Comparison of ENCODE assay signal across 10 cellular contexts in the genomic region with DNA sequence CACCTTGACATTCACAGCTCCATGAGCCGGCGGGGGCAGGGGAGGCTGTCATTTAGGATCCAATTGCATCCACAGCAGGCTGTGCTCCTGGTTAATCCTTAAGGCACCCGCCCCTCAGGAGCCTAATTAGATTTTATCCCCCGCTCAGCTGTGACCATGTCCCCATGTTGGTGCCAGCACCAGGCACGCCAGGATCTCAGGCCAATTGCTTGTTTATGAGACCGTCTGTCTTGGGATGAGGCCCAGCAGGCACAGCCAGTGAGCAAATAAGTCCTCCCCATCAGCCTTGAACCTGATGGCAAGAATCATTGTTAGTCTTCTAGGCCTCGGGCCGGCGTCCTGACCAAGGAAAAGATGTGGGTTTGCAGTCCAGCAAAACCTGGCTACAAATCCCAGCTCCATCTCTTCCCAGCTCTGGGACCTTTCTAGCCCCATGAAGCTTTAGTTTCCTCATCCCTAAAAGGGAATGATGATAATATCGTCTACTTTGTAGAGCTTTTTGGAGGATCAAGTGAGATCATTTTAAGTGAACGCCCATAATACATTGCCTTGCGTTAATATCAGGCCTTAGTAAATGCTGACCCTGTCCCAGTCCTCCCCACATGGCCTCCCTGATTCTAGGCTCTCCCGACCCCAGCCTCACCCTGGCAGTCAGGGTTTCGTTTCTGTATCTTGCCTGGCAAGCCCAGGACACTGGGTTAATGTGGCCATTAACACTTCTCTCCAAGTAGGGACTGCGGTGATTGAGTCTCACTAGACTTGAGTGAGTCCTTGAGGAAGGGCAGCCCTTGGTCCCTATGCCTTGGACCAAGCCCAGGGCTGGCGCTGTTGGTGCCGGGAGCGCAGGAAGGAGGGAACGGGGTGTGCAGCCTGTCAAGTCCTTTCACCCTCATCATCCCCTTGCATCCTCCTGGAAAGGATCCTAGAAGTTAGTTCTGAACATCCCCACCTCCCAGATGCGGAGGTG. TPM values are rescaled to one million over a fixed set of nuclear protein-coding genes. Genes with fewer than 3 reads are reported as not detected.
DNase-seq lines count a peak whose midpoint lies in the region; ATAC-seq and TF ChIP-seq lines count a peak whose summit lies in the region.
"Had no signal": no experiment of that assay in that cellular context is flagged by ENCODE, and none has a peak within 500 bp of the region (broad histone marks: within the 10 kb centered on the region; RNA-seq: fewer than 3 reads in every experiment).

No MANE protein-coding gene starts in this region.

- ATAC-seq in HCT116 (peak; percentile 42; the same call in 1 of the 2 replicates), left ventricle myocardium superior (peak; percentile 72), GM21723 (IDR thresholded peaks at IDR 0.05; ENCODE audit: unreplicated experiment) (no peak), GM19467 (IDR thresholded peaks at IDR 0.05; ENCODE audit: unreplicated experiment) (no peak), HG03045 (IDR thresholded peaks at IDR 0.05; ENCODE audit: unreplicated experiment) (no peak)

- H3K4me3 ChIP-seq in HCT116 (replicated peaks in 1 of 2; ENCODE audit: low read depth in 1 of 2, low read length in 2 of 2) = no peak overlapping the region
- H3K4me3 ChIP-seq: BLaER1 had no signal

- no peak for TF ChIP-seq RAD21 in HCT116 (IDR thresholded peaks at IDR 0.05; ENCODE audit: low read depth)

- CTCF ChIA-PET in HCT116 (lab: Charles Lee) = interaction anchor here (0.9 to 2.2 kb wide), 4 partner anchors 17 to 276 kb away, joined by 3 to 10 read pairs (median 5); no protein-coding TSS in a partner anchor

- H3K4me3 Mint-ChIP-seq in activated T-helper 1 cell treated with anti-CD3 and anti-CD28 coated beads, Interleukin-12 subunit alpha, Interleukin-12 subunit beta, Interleukin-2, Interleukin-4 antibody, amounts not matched to agents 30 ng/mL and 10 ng/mL and 1 ng/mL, durations not matched to agents 14 hours and 24 hours and 36 hours = no peak overlapping the region
- H3K4me3 Mint-ChIP-seq: activated T-helper 17 cell treated with anti-CD3 and anti-CD28 coated beads, Interleukin-2, amount 50 U/mL, for 72 hours had no signal

- DNase-seq in HCT116 (ENCODE audit: low read depth, low spot score) (no peak), left ventricle myocardium superior (no peak), putamen (ENCODE audit: low spot score) (peak; percentile 44), SKM-1 treated with dmso at 0.1 percent for 144 hours (lab: John Stamatoyannopoulos, UW; ENCODE audit: unreplicated experiment) (no peak)
- no peak for DNase-seq in activated T-helper 1 cell treated with anti-CD3 and anti-CD28 coated beads, Interleukin-12 subunit alpha, Interleukin-12 subunit beta, Interleukin-2, Interleukin-4 antibody, amounts not matched to agents 30 ng/mL and 10 ng/mL and 1 ng/mL, durations not matched to agents 14 hours and 24 hours and 36 hours (ENCODE audit: low spot score)

- H3K9me3 Mint-ChIP-seq in activated T-helper 1 cell treated with anti-CD3 and anti-CD28 coated beads, Interleukin-12 subunit alpha, Interleukin-12 subunit beta, Interleukin-2, Interleukin-4 antibody, amounts not matched to agents 30 ng/mL and 10 ng/mL and 1 ng/mL, durations not matched to agents 14 hours and 24 hours and 36 hours = no peaks in the 10 kb centered on the region
- H3K9me3 Mint-ChIP-seq: activated T-helper 17 cell treated with anti-CD3 and anti-CD28 coated beads, Interleukin-2, amount 50 U/mL, for 72 hours had no signal

- no peak overlapping the region for H3K4me2 ChIP-seq in HCT116 (ENCODE audit: low read length)
- H3K4me2 ChIP-seq: BLaER1 had no signal

- peaks cover 2% of the 10 kb centered on the region for H3K36me3 Mint-ChIP-seq in activated T-helper 1 cell treated with anti-CD3 and anti-CD28 coated beads, Interleukin-12 subunit alpha, Interleukin-12 subunit beta, Interleukin-2, Interleukin-4 antibody, amounts not matched to agents 30 ng/mL and 10 ng/mL and 1 ng/mL, durations not matched to agents 14 hours and 24 hours and 36 hours (ENCODE audit: low read depth)

- BruUV-seq in HCT116 (replicated peaks; lab: Mats Ljungman, UMichigan) = no TSS peak

- no peaks in the 10 kb centered on the region for H3K27me3 ChIP-seq in HCT116 (ENCODE audit: insufficient read depth, low read length)
- H3K27me3 ChIP-seq: BLaER1 had no signal

- H3K9me3 ChIP-seq in HCT116 (ENCODE audit: control insufficient read depth in 1 of 2, insufficient read depth in 1 of 2, low read depth in 1 of 2, low read length in 2 of 2) = no peaks in the 10 kb centered on the region

- H3K9me2 ChIP-seq in HCT116 (ENCODE audit: insufficient read depth) = no peaks in the 10 kb centered on the region

- H3K4me1 Mint-ChIP-seq in activated T-helper 1 cell treated with anti-CD3 and anti-CD28 coated beads, Interleukin-12 subunit alpha, Interleukin-12 subunit beta, Interleukin-2, Interleukin-4 antibody, amounts not matched to agents 30 ng/mL and 10 ng/mL and 1 ng/mL, durations not matched to agents 14 hours and 24 hours and 36 hours (ENCODE audit: low read depth) = no peaks in the 10 kb centered on the region

- no peaks in the 10 kb centered on the region for H3K79me2 ChIP-seq in HCT116 (ENCODE audit: insufficient read depth, low read length)

- H3K36me3 ChIP-seq in HCT116 (ENCODE audit: control insufficient read depth in 1 of 2, insufficient read depth in 2 of 2, low read length in 2 of 2) = no peaks in the 10 kb centered on the region
- H3K36me3 ChIP-seq: BLaER1 had no signal

- no peak for TF ChIP-seq CTCF in HCT116 (IDR thresholded peaks at IDR 0.05 in 2 of 3, conservative IDR thresholded peaks at IDR 0.05 in 1 of 3; ENCODE audit: borderline replicate concordance in 1 of 3, insufficient read depth in 1 of 3, low read depth in 2 of 3, low read length in 2 of 3)

- intact Hi-C loops in HCT116 (cut with micrococcal nuclease) (loop anchor here (1.0 to 5.0 kb wide), 4 partner anchors 116 to 272 kb away; a partner anchor contains a TSS), left ventricle myocardium superior (cut with micrococcal nuclease) (no loop called here)
- intact Hi-C loops in activated T-helper 1 cell treated with anti-CD3 and anti-CD28 coated beads, Interleukin-12 subunit alpha, Interleukin-12 subunit beta, Interleukin-2, Interleukin-4 antibody, amounts not matched to agents 30 ng/mL and 10 ng/mL and 1 ng/mL, durations not matched to agents 14 hours and 24 hours and 36 hours (cut with micrococcal nuclease) = loop anchor here (1.0 to 5.0 kb wide), 3 partner anchors 165 to 336 kb away; no protein-coding TSS in a partner anchor

- RAD21 ChIA-PET in HCT116 (lab: Charles Lee; ENCODE audit: low non-redundant PET in 1 of 2, low total read pairs in 2 of 2, uncharacterized antibody in 2 of 2, unreplicated experiment in 2 of 2) = no interaction called here

- POLR2A ChIA-PET in HCT116 (lab: Charles Lee) = no interaction called here

- TF ChIP-seq POLR2A in HCT116 (IDR thresholded peaks at IDR 0.05; ENCODE audit: borderline replicate concordance, extremely low read depth, insufficient read depth, insufficient read length) = no peak

- H3K27ac Mint-ChIP-seq in activated T-helper 1 cell treated with anti-CD3 and anti-CD28 coated beads, Interleukin-12 subunit alpha, Interleukin-12 subunit beta, Interleukin-2, Interleukin-4 antibody, amounts not matched to agents 30 ng/mL and 10 ng/mL and 1 ng/mL, durations not matched to agents 14 hours and 24 hours and 36 hours = peak overlapping the region; percentile 40
- H3K27ac Mint-ChIP-seq: activated T-helper 17 cell treated with anti-CD3 and anti-CD28 coated beads, Interleukin-2, amount 50 U/mL, for 72 hours had no signal

- H3K4me1 ChIP-seq in HCT116 (ENCODE audit: control insufficient read depth in 1 of 2, insufficient read depth in 2 of 2, low read length in 2 of 2) = no peaks in the 10 kb centered on the region
- H3K4me1 ChIP-seq: BLaER1 had no signal

- no peaks in the 10 kb centered on the region for H4K20me1 ChIP-seq in HCT116 (ENCODE audit: insufficient read depth)
- H4K20me1 ChIP-seq: BLaER1 had no signal

- H3K27me3 Mint-ChIP-seq in activated T-helper 1 cell treated with anti-CD3 and anti-CD28 coated beads, Interleukin-12 subunit alpha, Interleukin-12 subunit beta, Interleukin-2, Interleukin-4 antibody, amounts not matched to agents 30 ng/mL and 10 ng/mL and 1 ng/mL, durations not matched to agents 14 hours and 24 hours and 36 hours (ENCODE audit: insufficient read depth) = no peaks in the 10 kb centered on the region
- H3K27me3 Mint-ChIP-seq: activated T-helper 17 cell treated with anti-CD3 and anti-CD28 coated beads, Interleukin-2, amount 50 U/mL, for 72 hours had no signal

- no peak overlapping the region for H3K27ac ChIP-seq in HCT116 (ENCODE audit: low read depth, low read length)
- H3K27ac ChIP-seq: BLaER1 had no signal

- no peak overlapping the region for H3K9ac ChIP-seq in HCT116 (ENCODE audit: low read length)
- H3K9ac ChIP-seq: BLaER1 had no signal

- H2AFZ ChIP-seq in HCT116 (ENCODE audit: low read depth, low read length, poor library complexity, severe bottlenecking) = no peak overlapping the region

TF ChIP-seq in HCT116, 20 proteins besides CTCF, POLR2A, EP300 and RAD21 (continues in another document):
- TF ChIP-seq TCF7L2 (IDR thresholded peaks at IDR 0.05; ENCODE audit: borderline replicate concordance, extremely low read depth, insufficient read depth, insufficient read length) (no peak), CBX3 (IDR thresholded peaks at IDR 0.05; ENCODE audit: low read depth) (no peak), SIN3A (IDR thresholded peaks at IDR 0.05; ENCODE audit: low read depth) (no peak), EGR1 (IDR thresholded peaks at IDR 0.05; ENCODE audit: low read depth) (no peak), ZNF274 (IDR thresholded peaks at IDR 0.05; ENCODE audit: low read depth, low read length) (no peak), ELF1 (IDR thresholded peaks at IDR 0.05; ENCODE audit: borderline replicate concordance, low read depth) (no peak), YY1 (IDR thresholded peaks at IDR 0.05; ENCODE audit: extremely low read depth, insufficient replicate concordance, low read depth, low read length) (no peak), ZFX (IDR thresholded peaks at IDR 0.05) (no peak)

RNA-seq across cellular contexts. Expression of a gene that starts 57.1 kb away (rescaled TPM):
- total RNA-seq in HCT116 (2021; ENCODE audit: unreplicated experiment) = 46.9 TPM
- 43.2 and 45.5 TPM in 2 replicates for polyA plus RNA-seq in HCT116 (2012)
- total RNA-seq in activated T-helper 1 cell treated with anti-CD3 and anti-CD28 coated beads, Interleukin-12 subunit alpha, Interleukin-12 subunit beta, Interleukin-2, Interleukin-4 antibody, amounts not matched to agents 30 ng/mL and 10 ng/mL and 1 ng/mL, durations not matched to agents 14 hours and 24 hours and 36 hours = 5.7 TPM in 2 replicates
- total RNA-seq in left ventricle myocardium superior = 45.5 TPM

Comparison
In these comparisons a context has a peak if more than half of its experiments do, and no peak if none do; other contexts are left out.
1. ATAC-seq: peak in HCT116 (single experiment) and left ventricle myocardium superior (single experiment); none in GM21723 (single experiment), GM19467 (single experiment) and HG03045 (single experiment).